Comparison of ENCODE assay signal across 11 cellular contexts in genomic region chr14:72792051-72792788, GRCh38.
A peak's percentile ranks its signal among the peaks of the same experiment; 100 is the strongest.
DNase-seq lines count a peak whose midpoint lies in the region; ATAC-seq lines count a peak whose summit lies in the region.
"Had no signal": no experiment of that assay in that cellular context is flagged by ENCODE, and none has a peak within 500 bp of the region (broad histone marks: within the 10 kb centered on the region; RNA-seq: fewer than 3 reads in every experiment).

No MANE protein-coding gene starts in this region.

- ATAC-seq in HG03342 (IDR thresholded peaks at IDR 0.05; ENCODE audit: unreplicated experiment): no peak

- peak in 11 of 14 donors; percentile 29 to 82 (median 62) for DNase-seq in C1 segment of cervical spinal cord (lab: John Stamatoyannopoulos, UW)
- DNase-seq in cerebellum (ENCODE audit: low spot score): peak; percentile 76
- peak in 40 of 51 donors; percentile 25 to 82 (median 53) for DNase-seq in hypothalamus (lab: John Stamatoyannopoulos, UW)
- peak; percentile 22 for DNase-seq in occipital lobe (lab: John Stamatoyannopoulos, UW)
- DNase-seq in NCI-H82 treated with DMSO at 0.1 percent for 48 hours (lab: John Stamatoyannopoulos, UW; ENCODE audit: unreplicated experiment): no peak
- no peak for DNase-seq in A172 (ENCODE audit: low spot score)
- DNase-seq in NCI-H2081 treated with DMSO at 0.1 percent for 48 hours (lab: John Stamatoyannopoulos, UW): no peak
- DNase-seq: activated gamma-delta T cell, RPMI8226, small intestine had no signal

Comparison
In these comparisons a context has a peak if more than half of its experiments do, and no peak if none do; other contexts are left out.
1. DNase-seq: peak in C1 segment of cervical spinal cord (11 of 14), cerebellum (single experiment), hypothalamus (40 of 51) and occipital lobe (single experiment); none in NCI-H82 treated with DMSO at 0.1 percent for 48 hours (single experiment), A172 (single experiment) and NCI-H2081 treated with DMSO at 0.1 percent for 48 hours (single experiment).